In genomic region chr12:133058203-133059125, GRCh38 we compare ENCODE assay signal across 1 cellular context.
TF ChIP-seq lines count a peak whose summit lies in the region.

No MANE protein-coding gene starts in this region.

TF ChIP-seq in WTC11, 78 proteins besides CTCF, POLR2A, EP300 and RAD21 (continued from another document):
- TF ChIP-seq, protein P1, sequence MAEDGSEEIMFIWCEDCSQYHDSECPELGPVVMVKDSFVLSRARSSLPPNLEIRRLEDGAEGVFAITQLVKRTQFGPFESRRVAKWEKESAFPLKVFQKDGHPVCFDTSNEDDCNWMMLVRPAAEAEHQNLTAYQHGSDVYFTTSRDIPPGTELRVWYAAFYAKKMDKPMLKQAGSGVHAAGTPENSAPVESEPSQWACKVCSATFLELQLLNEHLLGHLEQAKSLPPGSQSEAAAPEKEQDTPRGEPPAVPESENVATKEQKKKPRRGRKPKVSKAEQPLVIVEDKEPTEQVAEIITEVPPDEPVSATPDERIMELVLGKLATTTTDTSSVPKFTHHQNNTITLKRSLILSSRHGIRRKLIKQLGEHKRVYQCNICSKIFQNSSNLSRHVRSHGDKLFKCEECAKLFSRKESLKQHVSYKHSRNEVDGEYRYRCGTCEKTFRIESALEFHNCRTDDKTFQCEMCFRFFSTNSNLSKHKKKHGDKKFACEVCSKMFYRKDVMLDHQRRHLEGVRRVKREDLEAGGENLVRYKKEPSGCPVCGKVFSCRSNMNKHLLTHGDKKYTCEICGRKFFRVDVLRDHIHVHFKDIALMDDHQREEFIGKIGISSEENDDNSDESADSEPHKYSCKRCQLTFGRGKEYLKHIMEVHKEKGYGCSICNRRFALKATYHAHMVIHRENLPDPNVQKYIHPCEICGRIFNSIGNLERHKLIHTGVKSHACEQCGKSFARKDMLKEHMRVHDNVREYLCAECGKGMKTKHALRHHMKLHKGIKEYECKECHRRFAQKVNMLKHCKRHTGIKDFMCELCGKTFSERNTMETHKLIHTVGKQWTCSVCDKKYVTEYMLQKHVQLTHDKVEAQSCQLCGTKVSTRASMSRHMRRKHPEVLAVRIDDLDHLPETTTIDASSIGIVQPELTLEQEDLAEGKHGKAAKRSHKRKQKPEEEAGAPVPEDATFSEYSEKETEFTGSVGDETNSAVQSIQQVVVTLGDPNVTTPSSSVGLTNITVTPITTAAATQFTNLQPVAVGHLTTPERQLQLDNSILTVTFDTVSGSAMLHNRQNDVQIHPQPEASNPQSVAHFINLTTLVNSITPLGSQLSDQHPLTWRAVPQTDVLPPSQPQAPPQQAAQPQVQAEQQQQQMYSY (CRISPR knock-in tag; IDR thresholded peaks at IDR 0.05): no peak
- TF ChIP-seq ZMAT4 (CRISPR knock-in tag; IDR thresholded peaks at IDR 0.05) (no peak), NFYB (CRISPR knock-in tag; conservative IDR thresholded peaks at IDR 0.05; ENCODE audit: low read depth) (no peak), IRF2 (CRISPR knock-in tag; IDR thresholded peaks at IDR 0.05; ENCODE audit: borderline replicate concordance, low read depth) (no peak), NR1H2 (CRISPR knock-in tag; IDR thresholded peaks at IDR 0.05) (no peak), ZNF281 (CRISPR knock-in tag; IDR thresholded peaks at IDR 0.05) (no peak), FOXP4 (CRISPR knock-in tag; IDR thresholded peaks at IDR 0.05) (no peak), ZNF532 (CRISPR knock-in tag; IDR thresholded peaks at IDR 0.05; ENCODE audit: borderline replicate concordance) (no peak), HMGA2 (CRISPR knock-in tag; IDR thresholded peaks at IDR 0.05) (no peak)
